22 cellular contexts compared by ENCODE assay signal in genomic region chr7:116877443-116878217, GRCh38.
"Had no signal": no experiment of that assay in that cellular context is flagged by ENCODE, and none has a peak within 500 bp of the region (broad histone marks: within the 10 kb centered on the region; RNA-seq: fewer than 3 reads in every experiment).

No MANE protein-coding gene starts in this region.

- H3K36me3 ChIP-seq: colonic mucosa, esophagus muscularis mucosa, prostate gland, thoracic aorta had no signal

- H3K4me1 Mint-ChIP-seq: neural crest cell had no signal

- H3K27ac Mint-ChIP-seq: activated B cell treated with CpG ODN at 0.5 μM for 24 hours; activated CD8-positive, alpha-beta T cell treated with anti-CD3 and anti-CD28 coated beads for 36 hours; activated T-helper 17 cell treated with anti-CD3 and anti-CD28 coated beads, Interleukin-2, amount 50 U/mL, for 72 hours; brain; naive B cell; stimulated activated effector memory CD8-positive, alpha-beta T cell treated with anti-CD3 and anti-CD28 coated beads, Interleukin-12 subunit alpha, Interleukin-12 subunit beta, amount 100 ng/mL, for 72 hours had no signal

- H3K4me3 ChIP-seq: colonic mucosa, esophagus muscularis mucosa, mucosa of descending colon, prostate gland, smooth muscle cell, thoracic aorta had no signal

- H3K4me1 ChIP-seq: prostate gland had no signal

- H3K9me3 ChIP-seq: colonic mucosa, esophagus muscularis mucosa, mucosa of descending colon, prostate gland, thoracic aorta had no signal

- H3K4me3 Mint-ChIP-seq: activated B cell treated with CpG ODN at 0.5 μM for 24 hours; activated CD8-positive, alpha-beta T cell treated with anti-CD3 and anti-CD28 coated beads for 36 hours; activated T-helper 17 cell treated with anti-CD3 and anti-CD28 coated beads, Interleukin-2, amount 50 U/mL, for 72 hours; brain; central memory CD8-positive, alpha-beta T cell; naive B cell; neural crest cell; stimulated activated effector memory CD8-positive, alpha-beta T cell treated with anti-CD3 and anti-CD28 coated beads, Interleukin-12 subunit alpha, Interleukin-12 subunit beta, amount 100 ng/mL, for 72 hours had no signal

- H3K9me3 Mint-ChIP-seq: activated B cell treated with CpG ODN at 0.5 μM for 24 hours; activated CD8-positive, alpha-beta T cell treated with anti-CD3 and anti-CD28 coated beads for 36 hours; activated T-helper 17 cell treated with anti-CD3 and anti-CD28 coated beads, Interleukin-2, amount 50 U/mL, for 72 hours; central memory CD8-positive, alpha-beta T cell; naive B cell; neural crest cell; stimulated activated effector memory CD8-positive, alpha-beta T cell treated with anti-CD3 and anti-CD28 coated beads, Interleukin-12 subunit alpha, Interleukin-12 subunit beta, amount 100 ng/mL, for 72 hours had no signal

- FAIRE-seq: islet of Langerhans, TTC549 had no signal

- ATAC-seq: activated CD8-positive, alpha-beta T cell treated with anti-CD3 and anti-CD28 coated beads for 36 hours; activated T-helper 17 cell treated with anti-CD3 and anti-CD28 coated beads, Interleukin-2, amount 50 U/mL, for 72 hours; stimulated activated effector memory CD8-positive, alpha-beta T cell treated with anti-CD3 and anti-CD28 coated beads, Interleukin-12 subunit alpha, Interleukin-12 subunit beta, amount 100 ng/mL, for 72 hours had no signal

- H3K27ac ChIP-seq: colonic mucosa, prostate gland, thoracic aorta had no signal

- DNase-seq: activated B cell treated with CpG ODN at 0.5 μM for 24 hours; activated CD4-positive, alpha-beta T cell treated with anti-CD3 and anti-CD28 coated beads for 4 hours; activated CD8-positive, alpha-beta T cell treated with anti-CD3 and anti-CD28 coated beads for 36 hours; activated naive CD4-positive, alpha-beta T cell treated with Interleukin-2 at 50 U/mL for 16 hours; activated T-cell treated with anti-CD3 and anti-CD28 coated beads, Interleukin-2, amount 50 U/mL, for 1 hour; anterior cingulate cortex; mammary epithelial cell; naive B cell; stimulated activated CD4-positive, alpha-beta T cell treated with anti-CD3 and anti-CD28 coated beads, Interleukin-4, amount 100 ng/mL, for 24 hours had no signal

- H3K27me3 Mint-ChIP-seq: activated B cell treated with CpG ODN at 0.5 μM for 24 hours; activated CD8-positive, alpha-beta T cell treated with anti-CD3 and anti-CD28 coated beads for 36 hours; activated T-helper 17 cell treated with anti-CD3 and anti-CD28 coated beads, Interleukin-2, amount 50 U/mL, for 72 hours; brain; central memory CD8-positive, alpha-beta T cell; naive B cell had no signal

- H3K27me3 ChIP-seq: colonic mucosa, esophagus muscularis mucosa had no signal
